16 cellular contexts compared by ENCODE assay signal in the genomic region with DNA sequence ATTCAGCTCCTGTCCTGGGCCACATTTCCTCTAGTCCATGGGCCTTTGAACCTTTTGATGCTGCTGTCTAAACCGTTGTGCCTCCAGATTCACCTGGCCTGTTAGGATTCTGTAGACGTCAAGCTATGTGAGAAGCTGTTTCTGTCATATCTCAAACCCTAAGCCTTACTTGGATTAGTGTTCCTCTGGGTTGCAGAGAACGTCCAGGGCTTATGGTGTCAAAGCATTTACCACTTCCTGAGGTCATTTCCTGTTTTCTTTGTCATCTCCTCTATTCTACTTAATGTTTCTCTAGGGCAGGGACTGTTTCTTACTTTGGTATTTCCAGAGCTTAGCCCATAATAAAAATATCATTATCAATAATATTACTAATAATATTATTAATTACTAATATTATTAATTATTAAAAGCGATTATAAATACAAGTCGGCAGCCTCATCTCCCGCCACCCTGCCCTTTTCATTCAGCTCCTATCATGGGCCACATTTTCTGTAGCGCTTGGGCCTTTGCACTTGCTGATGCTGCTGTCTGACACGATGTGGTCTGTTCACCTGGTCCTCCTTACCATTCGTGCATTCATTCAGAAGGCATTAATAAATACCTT. TPM values are rescaled to one million over a fixed set of nuclear protein-coding genes. Genes with fewer than 3 reads are reported as not detected.
A peak's percentile ranks its signal among the peaks of the same experiment; 100 is the strongest.
DNase-seq lines count a peak whose midpoint lies in the region; ATAC-seq, FAIRE-seq and TF ChIP-seq lines count a peak whose summit lies in the region.
"Had no signal": no experiment of that assay in that cellular context is flagged by ENCODE, and none has a peak within 500 bp of the region (broad histone marks: within the 10 kb centered on the region; RNA-seq: fewer than 3 reads in every experiment).

No MANE protein-coding gene starts in this region.

- peaks cover 30 to 37% (median 37%) of the 10 kb centered on the region in 3 donors for H3K4me1 Mint-ChIP-seq in CD8-positive, alpha-beta memory T cell
- H3K4me1 Mint-ChIP-seq in activated T-helper 17 cell treated with anti-CD3 and anti-CD28 coated beads, Interleukin-2, amount 50 U/mL, for 72 hours, result peaks cover 19% of the 10 kb centered on the region
- H3K4me1 Mint-ChIP-seq in natural killer cell (peaks cover 33 to 38% of the 10 kb centered on the region in 2 donors), neural progenitor cell (no peaks in the 10 kb centered on the region)

- CTCF ChIA-PET in CD8-positive, alpha-beta memory T cell (lab: Charles Lee), result interaction anchor here (1.0 to 2.1 kb wide), 2 partner anchors 13 to 405 kb away, joined by 3 to 5 read pairs; no protein-coding TSS in a partner anchor

- no peak overlapping the region for H3K9ac ChIP-seq in MM.1S (ENCODE audit: low read length)
- no peak overlapping the region for H3K9ac ChIP-seq in neural progenitor cell

- H3K4me1 ChIP-seq in CD8-positive, alpha-beta memory T cell (ENCODE audit: insufficient read depth, low read length), result peaks cover 17% of the 10 kb centered on the region
- peaks cover 40% of the 10 kb centered on the region for H3K4me1 ChIP-seq in MM.1S (ENCODE audit: low read length)
- no peaks in the 10 kb centered on the region for H3K4me1 ChIP-seq in vagina
- no peaks in the 10 kb centered on the region for H3K4me1 ChIP-seq in neural progenitor cell
- H3K4me1 ChIP-seq: Caco-2, gastrocnemius medialis, testis had no signal

- no peaks in the 10 kb centered on the region for H3K36me3 ChIP-seq in CD8-positive, alpha-beta memory T cell (ENCODE audit: insufficient read depth, low read length)
- H3K36me3 ChIP-seq in MM.1S (replicated peaks; ENCODE audit: insufficient read depth, low read length) (no peaks in the 10 kb centered on the region), vagina (peaks cover 0 to 46% of the 10 kb centered on the region in 2 donors), neural progenitor cell (no peaks in the 10 kb centered on the region)

- DNase-seq in CD8-positive, alpha-beta memory T cell, result peak in 1 of 5 donors; percentile 38
- DNase-seq in MM.1S (peak; percentile 72), natural killer cell (no peak), vagina (ENCODE audit: extremely low spot score in 2 of 2) (no peak), neural progenitor cell (ENCODE audit: low spot score) (no peak), urothelium cell line (ENCODE audit: low spot score) (no peak), posterior vena cava (ENCODE audit: low spot score) (no peak)
- DNase-seq: activated T-cell treated with anti-CD3 and anti-CD28 coated beads, Interleukin-2, amount 50 U/mL, for 48 hours; Caco-2; gastrocnemius medialis; NCI-H1105 treated with DMSO at 0.1 percent for 48 hours; pancreas; stimulated activated CD4-positive, alpha-beta T cell treated with anti-CD3 and anti-CD28 coated beads, Interleukin-4, amount 100 ng/mL, for 4 hours; testis had no signal

- H3K9me2 ChIP-seq in MM.1S (replicated peaks; ENCODE audit: insufficient read depth, low read length), result no peaks in the 10 kb centered on the region

- no peaks in the 10 kb centered on the region for H3K27me3 ChIP-seq in CD8-positive, alpha-beta memory T cell (ENCODE audit: insufficient read depth, low read length, poor library complexity, severe bottlenecking)
- H3K27me3 ChIP-seq in MM.1S (replicated peaks; ENCODE audit: insufficient read depth, low read length), result no peaks in the 10 kb centered on the region
- no peaks in the 10 kb centered on the region for H3K27me3 ChIP-seq in vagina
- no peaks in the 10 kb centered on the region for H3K27me3 ChIP-seq in neural progenitor cell
- H3K27me3 ChIP-seq: gastrocnemius medialis, pancreas, testis had no signal

- peaks cover 16% of the 10 kb centered on the region for H3F3A ChIP-seq in MM.1S (ENCODE audit: insufficient read depth, low read length)
- H3F3A ChIP-seq in neural progenitor cell (ENCODE audit: low read depth), result no peaks in the 10 kb centered on the region

- no peaks in the 10 kb centered on the region for H3K9me3 Mint-ChIP-seq in CD8-positive, alpha-beta memory T cell
- H3K9me3 Mint-ChIP-seq in activated T-helper 17 cell treated with anti-CD3 and anti-CD28 coated beads, Interleukin-2, amount 50 U/mL, for 72 hours, result no peaks in the 10 kb centered on the region
- H3K9me3 Mint-ChIP-seq in natural killer cell (no peaks in the 10 kb centered on the region), neural progenitor cell (no peaks in the 10 kb centered on the region)

- H4K20me1 ChIP-seq in MM.1S (ENCODE audit: insufficient read depth, low read length) (no peaks in the 10 kb centered on the region), neural progenitor cell (ENCODE audit: low read depth) (no peaks in the 10 kb centered on the region)

- ATAC-seq in activated T-helper 17 cell treated with anti-CD3 and anti-CD28 coated beads, Interleukin-2, amount 50 U/mL, for 72 hours (replicated peaks), result peak; percentile 78
- peak; percentile 88 to 91 (median 90) for ATAC-seq in natural killer cell
- ATAC-seq: gastrocnemius medialis had no signal

- peaks cover 9 to 55% (median 19%) of the 10 kb centered on the region in 3 donors for H3K36me3 Mint-ChIP-seq in CD8-positive, alpha-beta memory T cell
- H3K36me3 Mint-ChIP-seq in activated T-helper 17 cell treated with anti-CD3 and anti-CD28 coated beads, Interleukin-2, amount 50 U/mL, for 72 hours (ENCODE audit: low read depth), result peaks cover 39% of the 10 kb centered on the region
- H3K36me3 Mint-ChIP-seq in natural killer cell (no peaks in the 10 kb centered on the region), neural progenitor cell (peaks cover 14% of the 10 kb centered on the region)

- H3K79me2 ChIP-seq in MM.1S (ENCODE audit: low read length), result no peaks in the 10 kb centered on the region
- no peaks in the 10 kb centered on the region for H3K79me2 ChIP-seq in neural progenitor cell (ENCODE audit: low read depth)

- POLR2A ChIA-PET in CD8-positive, alpha-beta memory T cell (lab: Charles Lee), result interaction anchor here (0.7 to 1.3 kb wide), 3 partner anchors 20 to 404 kb away, joined by 3 to 4 read pairs (median 3); partner anchors contain the start of genes CASP3 and CENPU

- no peaks in the 10 kb centered on the region for H3K9me3 ChIP-seq in CD8-positive, alpha-beta memory T cell (ENCODE audit: low read length)
- H3K9me3 ChIP-seq in MM.1S (replicated peaks; ENCODE audit: insufficient read depth, low read length) (no peaks in the 10 kb centered on the region), vagina (no peaks in the 10 kb centered on the region), neural progenitor cell (ENCODE audit: low read depth) (no peaks in the 10 kb centered on the region)
- H3K9me3 ChIP-seq: Caco-2, gastrocnemius medialis, pancreas, testis had no signal

- peak overlapping the region in 7 of 8 donors; percentile 62 to 95 (median 92) for H3K27ac Mint-ChIP-seq in CD8-positive, alpha-beta memory T cell
- H3K27ac Mint-ChIP-seq in activated T-helper 17 cell treated with anti-CD3 and anti-CD28 coated beads, Interleukin-2, amount 50 U/mL, for 72 hours, result peak overlapping the region; percentile 35
- H3K27ac Mint-ChIP-seq in natural killer cell (peak overlapping the region; percentile 93 to 97), neural progenitor cell (no peak overlapping the region)

- H3K4me3 ChIP-seq in CD8-positive, alpha-beta memory T cell (ENCODE audit: low read length), result no peak overlapping the region
- H3K4me3 ChIP-seq in MM.1S (ENCODE audit: low read length) (peak overlapping the region; percentile 14; the same call in 1 of the 2 replicates), vagina (no peak overlapping the region), neural progenitor cell (no peak overlapping the region)
- H3K4me3 ChIP-seq: gastrocnemius medialis, pancreas, testis had no signal

- H3K27ac ChIP-seq in CD8-positive, alpha-beta memory T cell (ENCODE audit: low read depth, low read length), result no peak overlapping the region
- H3K27ac ChIP-seq in MM.1S (ENCODE audit: low read length) (peak overlapping the region; percentile 66), vagina (no peak overlapping the region), neural progenitor cell (no peak overlapping the region)
- H3K27ac ChIP-seq: gastrocnemius medialis, pancreas, testis had no signal

- no peaks in the 10 kb centered on the region for H3K27me3 Mint-ChIP-seq in CD8-positive, alpha-beta memory T cell
- no peaks in the 10 kb centered on the region for H3K27me3 Mint-ChIP-seq in activated T-helper 17 cell treated with anti-CD3 and anti-CD28 coated beads, Interleukin-2, amount 50 U/mL, for 72 hours
- H3K27me3 Mint-ChIP-seq in natural killer cell (ENCODE audit: low read depth in 2 of 2), result no peaks in the 10 kb centered on the region
- H3K27me3 Mint-ChIP-seq in neural progenitor cell (ENCODE audit: insufficient read depth, low read depth), result peaks cover 2% of the 10 kb centered on the region

- TF ChIP-seq POLR2A in vagina (IDR thresholded peaks at IDR 0.05), result no peak

- FAIRE-seq in urothelium cell line (lab: Jason Lieb, UNC), result no peak
- FAIRE-seq: GM12892, pancreas had no signal

- TF ChIP-seq CTCF in MM.1S (IDR thresholded peaks at IDR 0.05; ENCODE audit: low read length) (no peak), natural killer cell (IDR thresholded peaks at IDR 0.05) (no peak), vagina (IDR thresholded peaks at IDR 0.05) (no peak), neural progenitor cell (IDR thresholded peaks at IDR 0.05) (no peak)

- peak overlapping the region in 6 of 7 donors; percentile 29 to 59 (median 57) for H3K4me3 Mint-ChIP-seq in CD8-positive, alpha-beta memory T cell
- no peak overlapping the region for H3K4me3 Mint-ChIP-seq in activated T-helper 17 cell treated with anti-CD3 and anti-CD28 coated beads, Interleukin-2, amount 50 U/mL, for 72 hours
- H3K4me3 Mint-ChIP-seq in natural killer cell, result peak overlapping the region; percentile 83
- H3K4me3 Mint-ChIP-seq in neural progenitor cell, result no peak overlapping the region

- H3K4me2 ChIP-seq in MM.1S (ENCODE audit: low read depth, low read length) (peak overlapping the region; percentile 56; the same call in 1 of the 2 replicates), neural progenitor cell (no peak overlapping the region)

- intact Hi-C loops in natural killer cell (cut with micrococcal nuclease), result no loop called here
- intact Hi-C loops in vagina (cut with DNase I), result no loop called here
- intact Hi-C loops in posterior vena cava (cut with DNase I), result no loop called here

- H2AFZ ChIP-seq in MM.1S (ENCODE audit: low read length) (peak overlapping the region; percentile 14; the same call in 1 of the 2 replicates), neural progenitor cell (replicated peaks) (no peak overlapping the region)

RNA-seq across cellular contexts. Expression of gene PRIMPOL, which starts 19.1 kb away (rescaled TPM):
- total RNA-seq in CD8-positive, alpha-beta memory T cell, result 10 to 100 TPM; 19.0 to 20.2 TPM
- 13.8 TPM for polyA plus RNA-seq in CD8-positive, alpha-beta memory T cell
- total RNA-seq in activated T-helper 17 cell treated with anti-CD3 and anti-CD28 coated beads, Interleukin-2, amount 50 U/mL, for 72 hours, result 10 to 100 TPM; 17.0 to 23.6 TPM
- total RNA-seq in natural killer cell (10 to 100 TPM; 13.2 to 17.9 (median 16.9) TPM), vagina (14.0 TPM), neural progenitor cell (ENCODE audit: low replicate concordance) (22.4 and 46.6 TPM in 2 replicates), posterior vena cava (10 to 100 TPM; 18.1 to 18.8 TPM)

RNA-seq across cellular contexts. Expression of gene CASP3, which starts 19.4 kb away (rescaled TPM):
- 10 to 100 TPM; 75.1 to 77.1 TPM for total RNA-seq in CD8-positive, alpha-beta memory T cell
- 7.1 TPM for polyA plus RNA-seq in CD8-positive, alpha-beta memory T cell
- 10 to 100 TPM; 65.2 to 84.9 TPM for total RNA-seq in activated T-helper 17 cell treated with anti-CD3 and anti-CD28 coated beads, Interleukin-2, amount 50 U/mL, for 72 hours
- total RNA-seq in natural killer cell, result 10 to 100 TPM; 20.9 to 35.1 (median 30.2) TPM
- total RNA-seq in vagina, result 11.3 TPM
- total RNA-seq in neural progenitor cell (ENCODE audit: low replicate concordance), result 46.1 and 69.8 TPM in 2 replicates
- total RNA-seq in posterior vena cava, result 10 to 100 TPM; 16.8 to 17.1 TPM

Comparison
In these comparisons a context has a peak if more than half of its experiments do, and no peak if none do; other contexts are left out.
1. H3K4me3 Mint-ChIP-seq: peak in CD8-positive, alpha-beta memory T cell (6 of 7) and natural killer cell (single experiment); none in activated T-helper 17 cell treated with anti-CD3 and anti-CD28 coated beads, Interleukin-2, amount 50 U/mL, for 72 hours (single experiment) and neural progenitor cell (single experiment).